ENCODE assay signal across 8 cellular contexts in genomic region chr22:28741758-28742561, GRCh38. TPM values are rescaled to one million over a fixed set of nuclear protein-coding genes. Genes with fewer than 3 reads are reported as not detected.
DNase-seq lines count a peak whose midpoint lies in the region; ATAC-seq and TF ChIP-seq lines count a peak whose summit lies in the region.

Gene CHEK2, minus strand, starts transcription at chr22:28741820. Its CDS starts 7,099 bp downstream, at chr22:28734721.
Gene HSCB, plus strand, starts transcription at chr22:28742039. Its CDS starts 57 bp downstream, at chr22:28742096.

- peak within 1 kb of the TSS; percentile 79 to 99 (median 91) for H3K4me3 Mint-ChIP-seq in naive thymus-derived CD8-positive, alpha-beta T cell

- H3K27ac Mint-ChIP-seq in naive thymus-derived CD8-positive, alpha-beta T cell = peak within 1 kb of the TSS; percentile 81 to 98 (median 92)

- peak within 1 kb of the TSS; percentile 95 for H3K27ac ChIP-seq in RWPE1

- no peaks in the 10 kb centered on the region for H3K27me3 Mint-ChIP-seq in naive thymus-derived CD8-positive, alpha-beta T cell

- DNase-seq in EH (ENCODE audit: low read depth) = peak; percentile 99
- peak; percentile 92 for DNase-seq in GOT3 (lab: John Stamatoyannopoulos, UW)
- peak; percentile 94 for DNase-seq in LNCaP clone FGC (ENCODE audit: low read depth)
- DNase-seq in RWPE1 (ENCODE audit: low spot score) = peak; percentile 96
- DNase-seq in activated T-helper 9 cell treated with anti-CD3 and anti-CD28 coated beads, Interleukin-2, amount 50 U/mL, for 16 hours (ENCODE audit: low read depth) = peak; percentile 96
- DNase-seq in fibroblast of mammary gland (ENCODE audit: low read depth) = peak; percentile 99
- peak; percentile 87 to 99 (median 96) for DNase-seq in naive thymus-derived CD8-positive, alpha-beta T cell
- DNase-seq in stimulated activated naive CD4-positive, alpha-beta T cell (lab: John Stamatoyannopoulos, UW) = peak; percentile 90 to 97 (median 95)

- peaks cover 0 to 32% (median 11%) of the 10 kb centered on the region in 3 donors for H3K36me3 Mint-ChIP-seq in naive thymus-derived CD8-positive, alpha-beta T cell

- H3K9me3 Mint-ChIP-seq in naive thymus-derived CD8-positive, alpha-beta T cell = no peaks in the 10 kb centered on the region

- CTCF ChIA-PET in RWPE1 (lab: Yijun Ruan, JAX) = no interaction called here

- TF ChIP-seq CTCF in LNCaP clone FGC (IDR thresholded peaks at IDR 0.05; ENCODE audit: control insufficient read depth, extremely low read depth, insufficient read depth) (no peak), RWPE1 (conservative IDR thresholded peaks at IDR 0.05; ENCODE audit: low read depth) (0 out of 2 replicates have a peak, but pooled peaks have one; percentile 24), fibroblast of mammary gland (conservative IDR thresholded peaks at IDR 0.05; ENCODE audit: control insufficient read depth, insufficient read depth, low read depth, low read length) (peak; percentile 3)

- H3K4me3 ChIP-seq in LNCaP clone FGC (ENCODE audit: low read depth, low read length) (peak within 1 kb of the TSS; percentile 95), fibroblast of mammary gland (ENCODE audit: control insufficient read depth, low read depth, low read length) (peak within 1 kb of the TSS; percentile 91)

- peak; percentile 92 to 94 for ATAC-seq in naive thymus-derived CD8-positive, alpha-beta T cell

- POLR2A ChIA-PET in RWPE1 (lab: Yijun Ruan, JAX; ENCODE audit: low non-redundant PET) = no interaction called here
- POLR2A ChIA-PET in naive thymus-derived CD8-positive, alpha-beta T cell (lab: Charles Lee) = interaction anchor here (0.7 to 1.7 kb wide), 6 partner anchors 31 to 1867 kb away, joined by 3 to 7 read pairs (median 4); partner anchors contain the start of genes CCDC117 and XBP1

- peaks cover 22 to 35% (median 27%) of the 10 kb centered on the region in 4 donors for H3K4me1 Mint-ChIP-seq in naive thymus-derived CD8-positive, alpha-beta T cell

RNA-seq across cellular contexts. Expression of gene CHEK2, which starts in this region (rescaled TPM):
- 1 to 10 TPM; 6.9 to 7.7 TPM for total RNA-seq in naive thymus-derived CD8-positive, alpha-beta T cell
- polyA plus RNA-seq in naive thymus-derived CD8-positive, alpha-beta T cell = 10 to 100 TPM in 1 of 3 donors, 1 to 10 TPM in 2; 6.7 to 10.1 (median 7.9) TPM

RNA-seq across cellular contexts. Expression of gene HSCB, which starts in this region (rescaled TPM):
- total RNA-seq in naive thymus-derived CD8-positive, alpha-beta T cell = 10 to 100 TPM; 11.7 to 12.1 TPM
- 10 to 100 TPM in 2 of 3 donors, 1 to 10 TPM in 1; 9.1 to 11.5 (median 11.5) TPM for polyA plus RNA-seq in naive thymus-derived CD8-positive, alpha-beta T cell

Comparison
In these comparisons a context has a peak if more than half of its experiments do, and no peak if none do; other contexts are left out.
1. Peak in every context shown above with its lines: DNase-seq, ATAC-seq, H3K4me3 ChIP-seq and H3K27ac ChIP-seq.